ENCODE assay signal across 8 cellular contexts in the genomic region with DNA sequence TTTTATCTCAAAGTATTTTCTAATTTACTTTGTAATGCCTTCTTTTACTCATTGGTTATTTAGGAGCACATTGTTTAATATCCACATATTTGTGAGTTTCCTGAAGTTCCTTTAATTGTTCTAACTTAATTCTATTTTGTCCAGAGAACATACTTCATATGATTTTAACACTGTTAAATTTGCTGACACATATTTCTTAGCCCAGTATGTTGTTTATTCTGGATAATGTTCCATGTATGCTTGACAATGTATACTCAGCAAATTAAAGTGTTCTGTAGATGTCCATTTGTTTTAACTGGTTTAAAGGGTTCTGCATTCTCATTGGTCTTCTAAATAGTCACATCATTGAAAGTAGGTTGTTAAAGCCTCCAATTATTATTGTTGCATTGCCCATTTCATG.
"Had no signal": no experiment of that assay in that cellular context is flagged by ENCODE, and none has a peak within 500 bp of the region (broad histone marks: within the 10 kb centered on the region; RNA-seq: fewer than 3 reads in every experiment).

No MANE protein-coding gene starts in this region.

- DNase-seq: H9, HCEC 1CT, HFFc6, KG1 had no signal

- H3K4me2 ChIP-seq: GM23338 had no signal

- H2AFZ ChIP-seq: GM23338 had no signal

- H3K27ac ChIP-seq: HL-60 had no signal

- ATAC-seq: GM23338 had no signal

- H3K4me3 ChIP-seq: GM23338 had no signal

- FAIRE-seq: H1, H54 had no signal
